In genomic region chr7:99504603-99505323, GRCh38 we compare ENCODE assay signal across 1 cellular context.
TF ChIP-seq lines count a peak whose summit lies in the region.

ZKSCAN5 (plus strand) TSS chr7:99504662; CDS start chr7:99506045, 1,383 bp downstream.

TF ChIP-seq in HepG2, 621 proteins besides CTCF, POLR2A, EP300 and RAD21 (continued from another document and continues in another):
- no peak for TF ChIP-seq ZBTB10 (CRISPR knock-in tag; IDR thresholded peaks at IDR 0.05; ENCODE audit: borderline replicate concordance)
- TF ChIP-seq ATF4 (CRISPR knock-in tag; IDR thresholded peaks at IDR 0.05), result no peak; a peak in 1 of 4 replicates
- no peak for TF ChIP-seq PRDM4 (CRISPR knock-in tag; IDR thresholded peaks at IDR 0.05; ENCODE audit: borderline replicate concordance)
- TF ChIP-seq HNRNPK (IDR thresholded peaks at IDR 0.05; ENCODE audit: low read depth, low read length, poor library complexity, severe bottlenecking), result no peak
- TF ChIP-seq ARNT2 (CRISPR knock-in tag; IDR thresholded peaks at IDR 0.05; ENCODE audit: low read depth), result no peak; the same call in none of the 2 replicates
- no peak for TF ChIP-seq ZNF337 (CRISPR knock-in tag; IDR thresholded peaks at IDR 0.05; ENCODE audit: borderline replicate concordance, low read depth)
- peak; percentile 81; the same call in 1 of the 2 replicates for TF ChIP-seq MEF2D (CRISPR knock-in tag; IDR thresholded peaks at IDR 0.05)
- TF ChIP-seq DDIT3 (CRISPR knock-in tag; IDR thresholded peaks at IDR 0.05), result no peak
- no peak for TF ChIP-seq ZBTB42 (CRISPR knock-in tag; IDR thresholded peaks at IDR 0.05)
- no peak for TF ChIP-seq JDP2 (CRISPR knock-in tag; IDR thresholded peaks at IDR 0.05; ENCODE audit: borderline replicate concordance)
- TF ChIP-seq ATAD3A (CRISPR knock-in tag; IDR thresholded peaks at IDR 0.05), result no peak
- TF ChIP-seq ZNF629 (CRISPR knock-in tag; conservative IDR thresholded peaks at IDR 0.05), result no peak
- no peak for TF ChIP-seq PLRG1 (conservative IDR thresholded peaks at IDR 0.05)
- no peak for TF ChIP-seq ONECUT2 (CRISPR knock-in tag; IDR thresholded peaks at IDR 0.05)
- no peak for TF ChIP-seq ZNF3 (CRISPR knock-in tag; IDR thresholded peaks at IDR 0.05)
- TF ChIP-seq ZNF614 (CRISPR knock-in tag; IDR thresholded peaks at IDR 0.05; ENCODE audit: borderline replicate concordance), result no peak
- 0 out of 2 replicates have a peak, but pooled peaks have one; percentile 41 for TF ChIP-seq ZNF138 (CRISPR knock-in tag; IDR thresholded peaks at IDR 0.05; ENCODE audit: low read depth)
- TF ChIP-seq ZNF282 (IDR thresholded peaks at IDR 0.05; ENCODE audit: partially characterized antibody), result no peak
- TF ChIP-seq ZNF75D (CRISPR knock-in tag; IDR thresholded peaks at IDR 0.05; ENCODE audit: borderline replicate concordance), result no peak
- no peak for TF ChIP-seq ZSCAN12 (CRISPR knock-in tag; IDR thresholded peaks at IDR 0.05)
- no peak for TF ChIP-seq RFXANK (CRISPR knock-in tag; IDR thresholded peaks at IDR 0.05)
- TF ChIP-seq ZNF160 (CRISPR knock-in tag; IDR thresholded peaks at IDR 0.05), result peak; percentile 72; the same call in 1 of the 2 replicates
- no peak for TF ChIP-seq NR2F2 (IDR thresholded peaks at IDR 0.05; ENCODE audit: borderline replicate concordance, low read depth)
- no peak for TF ChIP-seq CBFB (CRISPR knock-in tag; IDR thresholded peaks at IDR 0.05)
- TF ChIP-seq CBX5 (CRISPR knock-in tag; IDR thresholded peaks at IDR 0.05; ENCODE audit: borderline replicate concordance), result no peak
- TF ChIP-seq CENPBD1 (CRISPR knock-in tag; IDR thresholded peaks at IDR 0.05; ENCODE audit: borderline replicate concordance, low read depth), result no peak
- TF ChIP-seq ZNF782 (CRISPR knock-in tag; IDR thresholded peaks at IDR 0.05; ENCODE audit: borderline replicate concordance), result no peak
- TF ChIP-seq TP53 (CRISPR knock-in tag; conservative IDR thresholded peaks at IDR 0.05), result no peak
- TF ChIP-seq MYC (CRISPR knock-in tag; IDR thresholded peaks at IDR 0.05; ENCODE audit: borderline replicate concordance), result peak; percentile 41; the same call in 1 of the 2 replicates
- no peak for TF ChIP-seq CREBL2 (CRISPR knock-in tag; IDR thresholded peaks at IDR 0.05; ENCODE audit: borderline replicate concordance)
- no peak for TF ChIP-seq RFX1 (IDR thresholded peaks at IDR 0.05)
- TF ChIP-seq ETV6 (CRISPR knock-in tag; conservative IDR thresholded peaks at IDR 0.05), result no peak
- no peak for TF ChIP-seq TRAFD1 (CRISPR knock-in tag; IDR thresholded peaks at IDR 0.05; ENCODE audit: borderline replicate concordance)
- TF ChIP-seq ZNF350 (CRISPR knock-in tag; IDR thresholded peaks at IDR 0.05; ENCODE audit: borderline replicate concordance, low read depth), result peak; percentile 87; the same call in 1 of the 2 replicates
- no peak for TF ChIP-seq MAFG (CRISPR knock-in tag; IDR thresholded peaks at IDR 0.05)
- no peak; the same call in 1 of the 2 replicates for TF ChIP-seq TBX3 (IDR thresholded peaks at IDR 0.05; ENCODE audit: borderline replicate concordance)
- TF ChIP-seq RFX5 (IDR thresholded peaks at IDR 0.05; ENCODE audit: low read depth, low read length), result peak; percentile 36; the same call in 1 of the 2 replicates
- TF ChIP-seq ZNF382 (CRISPR knock-in tag; IDR thresholded peaks at IDR 0.05; ENCODE audit: borderline replicate concordance), result no peak
- TF ChIP-seq DNMT3B (CRISPR knock-in tag; conservative IDR thresholded peaks at IDR 0.05), result peak; percentile 30; the same call in 1 of the 2 replicates
- TF ChIP-seq ZNF235 (CRISPR knock-in tag; IDR thresholded peaks at IDR 0.05; ENCODE audit: borderline replicate concordance), result no peak
- no peak for TF ChIP-seq ATF3 (CRISPR knock-in tag; IDR thresholded peaks at IDR 0.05)
- TF ChIP-seq ZNF678 (CRISPR knock-in tag; IDR thresholded peaks at IDR 0.05), result no peak
- TF ChIP-seq PRDM10 (CRISPR knock-in tag; IDR thresholded peaks at IDR 0.05; ENCODE audit: low read depth), result 0 out of 2 replicates have a peak, but pooled peaks have one; percentile 31
- no peak for TF ChIP-seq SMARCC2 (IDR thresholded peaks at IDR 0.05)
- TF ChIP-seq ZNF558 (CRISPR knock-in tag; IDR thresholded peaks at IDR 0.05; ENCODE audit: borderline replicate concordance), result 0 out of 2 replicates have a peak, but pooled peaks have one; percentile 22
- no peak for TF ChIP-seq IRX3 (CRISPR knock-in tag; IDR thresholded peaks at IDR 0.05; ENCODE audit: borderline replicate concordance, low read depth)
- TF ChIP-seq ZKSCAN1 (IDR thresholded peaks at IDR 0.05; ENCODE audit: low read length), result no peak
- no peak for TF ChIP-seq SRF (IDR thresholded peaks at IDR 0.05; ENCODE audit: low read depth, low read length)
- TF ChIP-seq SPEN (CRISPR knock-in tag; IDR thresholded peaks at IDR 0.05; ENCODE audit: low read depth), result peak; percentile 77
- no peak for TF ChIP-seq ZNF570 (CRISPR knock-in tag; IDR thresholded peaks at IDR 0.05; ENCODE audit: borderline replicate concordance)
- TF ChIP-seq ZNF790 (CRISPR knock-in tag; IDR thresholded peaks at IDR 0.05; ENCODE audit: borderline replicate concordance), result no peak
- no peak for TF ChIP-seq TRIM24 (CRISPR knock-in tag; IDR thresholded peaks at IDR 0.05)
- TF ChIP-seq GTF2F1 (IDR thresholded peaks at IDR 0.05; ENCODE audit: low read length), result no peak
- TF ChIP-seq BRCA1 (CRISPR knock-in tag; IDR thresholded peaks at IDR 0.05), result no peak
- TF ChIP-seq UBTF (CRISPR knock-in tag; IDR thresholded peaks at IDR 0.05), result no peak
- no peak for TF ChIP-seq TBP (CRISPR knock-in tag; IDR thresholded peaks at IDR 0.05)
- peak; percentile 43 for TF ChIP-seq YEATS4 (CRISPR knock-in tag; IDR thresholded peaks at IDR 0.05; ENCODE audit: borderline replicate concordance)
- TF ChIP-seq MIER2 (CRISPR knock-in tag; IDR thresholded peaks at IDR 0.05), result no peak
- no peak for TF ChIP-seq HMGA1 (CRISPR knock-in tag; conservative IDR thresholded peaks at IDR 0.05)
- TF ChIP-seq KDM6A (CRISPR knock-in tag; IDR thresholded peaks at IDR 0.05; ENCODE audit: low read depth), result no peak
- no peak for TF ChIP-seq AGO1 (IDR thresholded peaks at IDR 0.05; ENCODE audit: low read depth, low read length, poor library complexity, severe bottlenecking)
- no peak for TF ChIP-seq ZBTB8A (CRISPR knock-in tag; IDR thresholded peaks at IDR 0.05; ENCODE audit: borderline replicate concordance, low read depth)
